In genomic region chr2:240351826-240352426, GRCh38 we compare ENCODE assay signal across 13 cellular contexts.
DNase-seq lines count a peak whose midpoint lies in the region; ATAC-seq, FAIRE-seq and TF ChIP-seq lines count a peak whose summit lies in the region.
"Had no signal": no experiment of that assay in that cellular context is flagged by ENCODE, and none has a peak within 500 bp of the region (broad histone marks: within the 10 kb centered on the region; RNA-seq: fewer than 3 reads in every experiment).

No MANE protein-coding gene starts in this region.

- intact Hi-C loops in right cardiac atrium (cut with DNase I): no loop called here

- H3K27ac ChIP-seq in BLaER1: peak overlapping the region; percentile 23; the same call in 1 of the 2 replicates
- H3K27ac ChIP-seq in right cardiac atrium (ENCODE audit: low read length): no peak overlapping the region

- peaks cover 37% of the 10 kb centered on the region for H3K9me3 ChIP-seq in BLaER1
- no peaks in the 10 kb centered on the region for H3K9me3 ChIP-seq in right cardiac atrium (ENCODE audit: control insufficient read depth, low read length)

- no peaks in the 10 kb centered on the region for H4K20me1 ChIP-seq in BLaER1

- no peak overlapping the region for H3K9ac ChIP-seq in BLaER1

- DNase-seq in NCI-H1092 (lab: John Stamatoyannopoulos, UW): peak; percentile 81
- DNase-seq in NCI-H524 (lab: John Stamatoyannopoulos, UW): peak; percentile 91 to 94
- peak in 2 of 3 donors; percentile 20 to 32 for DNase-seq in right cardiac atrium
- no peak for DNase-seq in SIG-M5 treated with dmso at 0.1 percent for 504 hours (lab: John Stamatoyannopoulos, UW; ENCODE audit: unreplicated experiment)
- DNase-seq in frontal cortex (ENCODE audit: low spot score in 2 of 2): no peak
- no peak for DNase-seq in GM12892 (ENCODE audit: insufficient read length)
- DNase-seq: activated CD4-positive, alpha-beta memory T cell treated with anti-CD3 and anti-CD28 coated beads, Interleukin-2, amount 10 ng/mL, durations not matched to agents 7 days and 5 days; activated T-cell treated with anti-CD3 and anti-CD28 coated beads, Interleukin-2, amount 50 U/mL, for 72 hours; foreskin fibroblast; naive thymus-derived CD8-positive, alpha-beta T cell; NCI-H2081 treated with DMSO at 0.1 percent for 48 hours had no signal

- H3K36me3 ChIP-seq in BLaER1: no peaks in the 10 kb centered on the region

- H3K4me1 ChIP-seq in BLaER1 (peaks cover 61% of the 10 kb centered on the region), right cardiac atrium (ENCODE audit: control insufficient read depth, insufficient read depth, low read length) (no peaks in the 10 kb centered on the region)

- WGBS in right cardiac atrium: 51% methylated on average over 14 of the region's 14 CpGs

- TF ChIP-seq POLR2A in GM12892 (IDR thresholded peaks at IDR 0.05; ENCODE audit: low read depth, low read length): no peak

- H3K27me3 ChIP-seq in BLaER1 (no peaks in the 10 kb centered on the region), right cardiac atrium (ENCODE audit: control insufficient read depth, insufficient read depth) (no peaks in the 10 kb centered on the region)

- ATAC-seq in right cardiac atrium: no peak
- no peak for ATAC-seq in HG02610 (IDR thresholded peaks at IDR 0.05; ENCODE audit: unreplicated experiment)
- ATAC-seq: activated T-cell treated with anti-CD3 and anti-CD28 coated beads, Interleukin-2, amount 50 U/mL, for 72 hours; naive thymus-derived CD8-positive, alpha-beta T cell had no signal

- H3K4me2 ChIP-seq in BLaER1: peak overlapping the region; percentile 66

- H3K4me3 ChIP-seq in BLaER1 (no peak overlapping the region), right cardiac atrium (ENCODE audit: low read length) (no peak overlapping the region)

- FAIRE-seq in frontal cortex (lab: Jason Lieb, UNC) (no peak), GM12892 (lab: Jason Lieb, UNC) (no peak)

Comparison
In these comparisons a context has a peak if more than half of its experiments do, and no peak if none do; other contexts are left out.
1. DNase-seq: peak in NCI-H1092 (single experiment), NCI-H524 (2 of 2) and right cardiac atrium (2 of 3); none in SIG-M5 treated with dmso at 0.1 percent for 504 hours (single experiment), frontal cortex (0 of 2) and GM12892 (single experiment).